In the genomic region with DNA sequence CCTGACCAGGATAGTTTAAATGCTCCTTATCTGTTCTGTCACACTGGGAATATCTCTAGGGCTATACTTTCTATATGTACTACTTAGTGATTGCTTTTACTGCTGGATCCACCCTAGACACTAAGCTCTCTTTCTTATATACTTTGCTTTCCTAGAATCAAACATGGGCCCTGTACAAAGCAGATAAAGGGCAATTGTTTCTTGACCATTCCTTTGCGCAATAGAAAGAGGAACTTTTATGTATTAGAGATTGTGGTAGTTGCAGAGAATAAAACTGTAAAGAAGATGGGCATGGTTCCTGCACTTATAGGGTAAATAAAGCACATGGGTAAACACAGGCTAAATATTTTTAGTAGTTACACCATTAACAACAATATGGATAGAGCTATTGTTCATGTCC, we compare ENCODE assay signal across 28 cellular contexts. TPM values are rescaled to one million over a fixed set of nuclear protein-coding genes. Genes with fewer than 3 reads are reported as not detected.
"Had no signal": no experiment of that assay in that cellular context is flagged by ENCODE, and none has a peak within 500 bp of the region (broad histone marks: within the 10 kb centered on the region; RNA-seq: fewer than 3 reads in every experiment).

No MANE protein-coding gene starts in this region.

- FAIRE-seq: kidney, small intestine had no signal

- DNase-seq: activated CD4-positive, alpha-beta T cell treated with anti-CD3 and anti-CD28 coated beads for 4 hours; activated CD4-positive, alpha-beta T cell treated with anti-CD3 and anti-CD28 coated beads, Interleukin-2, amount 50 U/mL, for 48 hours; activated CD4-positive, CD25-positive, alpha-beta regulatory T cell; activated naive CD4-positive, alpha-beta T cell treated with Interleukin-2 at 50 U/mL for 16 hours; activated naive CD8-positive, alpha-beta T cell treated with anti-CD3 and anti-CD28 coated beads for 36 hours; activated T-cell treated with anti-CD3 and anti-CD28 coated beads, Interleukin-2, amount 50 U/mL, for 48 hours; central memory CD4-positive, alpha-beta T cell; dermis blood vessel endothelial cell; effector CD8-positive, alpha-beta T cell; foreskin keratinocyte; kidney; lower lobe of right lung; mesendoderm; naive thymus-derived CD4-positive, alpha-beta T cell; stimulated activated CD4-positive, alpha-beta T cell treated with anti-CD3 and anti-CD28 coated beads, Interleukin-2, amount 100 ng/mL, for 24 hours; stimulated activated naive CD8-positive, alpha-beta T cell treated with anti-CD3 and anti-CD28 coated beads, Interleukin-15, amount 100 ng/mL, for 72 hours; tibial artery had no signal

- H3K4me1 ChIP-seq: foreskin keratinocyte, lower lobe of right lung, tibial artery had no signal

- H3K9me3 ChIP-seq: lower lobe of right lung, tibial artery had no signal

- H3K27ac Mint-ChIP-seq: activated naive CD8-positive, alpha-beta T cell treated with anti-CD3 and anti-CD28 coated beads for 36 hours; naive thymus-derived CD4-positive, alpha-beta T cell; stimulated activated effector memory CD8-positive, alpha-beta T cell treated with anti-CD3 and anti-CD28 coated beads, Interleukin-12 subunit alpha, Interleukin-12 subunit beta, amount 100 ng/mL, for 72 hours; stimulated activated naive CD8-positive, alpha-beta T cell treated with anti-CD3 and anti-CD28 coated beads, Interleukin-15, amount 100 ng/mL, for 72 hours had no signal

- H3K4me1 Mint-ChIP-seq: activated naive CD8-positive, alpha-beta T cell treated with anti-CD3 and anti-CD28 coated beads for 36 hours; stimulated activated effector memory CD8-positive, alpha-beta T cell treated with anti-CD3 and anti-CD28 coated beads, Interleukin-12 subunit alpha, Interleukin-12 subunit beta, amount 100 ng/mL, for 72 hours; stimulated activated naive CD8-positive, alpha-beta T cell treated with anti-CD3 and anti-CD28 coated beads, Interleukin-15, amount 100 ng/mL, for 72 hours had no signal

- H3K4me3 Mint-ChIP-seq: activated naive CD8-positive, alpha-beta T cell treated with anti-CD3 and anti-CD28 coated beads for 36 hours; naive thymus-derived CD4-positive, alpha-beta T cell; neural crest cell; stimulated activated effector memory CD8-positive, alpha-beta T cell treated with anti-CD3 and anti-CD28 coated beads, Interleukin-12 subunit alpha, Interleukin-12 subunit beta, amount 100 ng/mL, for 72 hours; stimulated activated naive CD8-positive, alpha-beta T cell treated with anti-CD3 and anti-CD28 coated beads, Interleukin-15, amount 100 ng/mL, for 72 hours had no signal

- H3K27ac ChIP-seq: foreskin keratinocyte, lower lobe of right lung, tibial artery had no signal

- H3K4me3 ChIP-seq: lower lobe of right lung, tibial artery had no signal

- H3K36me3 Mint-ChIP-seq: activated naive CD8-positive, alpha-beta T cell treated with anti-CD3 and anti-CD28 coated beads for 36 hours; stimulated activated effector memory CD8-positive, alpha-beta T cell treated with anti-CD3 and anti-CD28 coated beads, Interleukin-12 subunit alpha, Interleukin-12 subunit beta, amount 100 ng/mL, for 72 hours had no signal

- H3K27me3 Mint-ChIP-seq: activated naive CD8-positive, alpha-beta T cell treated with anti-CD3 and anti-CD28 coated beads for 36 hours; stimulated activated naive CD8-positive, alpha-beta T cell treated with anti-CD3 and anti-CD28 coated beads, Interleukin-15, amount 100 ng/mL, for 72 hours had no signal

- H3K27me3 ChIP-seq: foreskin keratinocyte, tibial artery had no signal

- ATAC-seq: foreskin keratinocyte; left lobe of liver; lower lobe of right lung; naive thymus-derived CD4-positive, alpha-beta T cell; sciatic nerve; stimulated activated effector memory CD8-positive, alpha-beta T cell treated with anti-CD3 and anti-CD28 coated beads, Interleukin-12 subunit alpha, Interleukin-12 subunit beta, amount 100 ng/mL, for 72 hours; stimulated activated naive CD8-positive, alpha-beta T cell treated with anti-CD3 and anti-CD28 coated beads, Interleukin-15, amount 100 ng/mL, for 72 hours had no signal

- H3K36me3 ChIP-seq: lower lobe of right lung, tibial artery had no signal

RNA-seq across cellular contexts. Expression of gene ATP6V1G3, which starts 58.8 kb away (rescaled TPM):
- total RNA-seq: activated naive CD8-positive, alpha-beta T cell treated with anti-CD3 and anti-CD28 coated beads for 36 hours; astrocyte; foreskin keratinocyte; left lobe of liver; lower lobe of right lung; naive thymus-derived CD4-positive, alpha-beta T cell; neural crest cell; omental fat pad; posterior vena cava; renal cortical epithelial cell; sciatic nerve; urinary bladder had no signal
- polyA plus RNA-seq: esophagus; foreskin keratinocyte; naive thymus-derived CD4-positive, alpha-beta T cell; small intestine; urinary bladder had no signal
